In genomic region chr15:80811781-80812180, GRCh38 we compare ENCODE assay signal across 18 cellular contexts.
"Had no signal": no experiment of that assay in that cellular context is flagged by ENCODE, and none has a peak within 500 bp of the region (broad histone marks: within the 10 kb centered on the region; RNA-seq: fewer than 3 reads in every experiment).

No MANE protein-coding gene starts in this region.

- H3K4me1 ChIP-seq: gastrocnemius medialis, right lobe of liver, thyroid gland had no signal

- H3K9ac ChIP-seq: parathyroid adenoma had no signal

- H3K4me3 ChIP-seq: dorsolateral prefrontal cortex, gastrocnemius medialis, lung, right lobe of liver, thyroid gland, upper lobe of left lung had no signal

- H3K79me2 ChIP-seq: parathyroid adenoma had no signal

- H3K27ac ChIP-seq: dorsolateral prefrontal cortex, gastrocnemius medialis, neutrophil, parathyroid adenoma, right lobe of liver, thyroid gland, upper lobe of left lung had no signal

- H2AFZ ChIP-seq: parathyroid adenoma had no signal

- H3K27me3 ChIP-seq: dorsolateral prefrontal cortex, gastrocnemius medialis, right lobe of liver, thyroid gland, upper lobe of left lung had no signal

- DNase-seq: dorsolateral prefrontal cortex; effector CD4-positive, alpha-beta T cell; foreskin fibroblast; gastrocnemius medialis; head of caudate nucleus; kidney; naive B cell; right lobe of liver; small intestine; stimulated activated CD4-positive, alpha-beta T cell treated with anti-CD3 and anti-CD28 coated beads, Interleukin-15, amount 100 ng/mL, for 24 hours; stimulated activated CD4-positive, alpha-beta T cell treated with anti-CD3 and anti-CD28 coated beads, Interleukin-2, amount 100 ng/mL, for 48 hours; stimulated activated naive CD4-positive, alpha-beta T cell; stimulated activated naive CD8-positive, alpha-beta T cell treated with anti-CD3 and anti-CD28 coated beads, Interleukin-15, amount 100 ng/mL, for 72 hours; thyroid gland; upper lobe of left lung had no signal

- H3K36me3 ChIP-seq: gastrocnemius medialis, neutrophil, right lobe of liver, thyroid gland, upper lobe of left lung had no signal

- H3K9me3 ChIP-seq: gastrocnemius medialis, neutrophil, right lobe of liver, thyroid gland, upper lobe of left lung had no signal
